ENCODE assay signal across 1 cellular context in the genomic region with DNA sequence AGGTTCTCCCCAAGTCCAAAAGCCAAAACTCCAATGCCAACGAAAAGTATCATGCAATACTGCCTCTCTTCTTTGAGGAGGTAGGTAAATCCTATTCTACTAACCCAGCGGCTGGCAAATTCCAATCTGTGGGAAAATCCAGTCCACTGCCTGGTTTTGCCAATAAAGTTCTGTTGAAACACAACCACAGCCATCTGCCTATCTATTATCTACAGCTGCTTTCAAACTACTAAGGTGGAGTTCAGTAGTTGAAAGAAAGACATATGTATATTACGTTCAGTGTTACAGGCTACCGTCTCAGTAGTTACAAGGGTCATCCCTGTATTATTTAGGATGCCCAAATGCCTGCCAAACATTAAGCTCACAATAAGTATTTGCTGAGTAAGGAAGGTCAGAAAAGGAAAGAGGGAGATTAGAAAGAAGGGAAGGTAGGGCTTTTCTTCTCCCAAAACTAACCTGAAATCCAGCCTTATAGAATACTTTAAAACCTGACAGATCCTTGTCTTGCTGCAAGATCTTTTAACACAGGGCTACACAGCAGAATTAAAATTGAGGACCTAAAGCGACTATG.
TF ChIP-seq lines count a peak whose summit lies in the region.

No MANE protein-coding gene starts in this region.

TF ChIP-seq in IMR-90, 13 proteins besides CTCF, POLR2A, EP300 and RAD21:
- no peak for TF ChIP-seq CEBPB (IDR thresholded peaks at IDR 0.05; ENCODE audit: low read depth, low read length)
- no peak for TF ChIP-seq RFX5 (IDR thresholded peaks at IDR 0.05; ENCODE audit: low read depth, low read length)
- no peak for TF ChIP-seq MXI1 (IDR thresholded peaks at IDR 0.05; ENCODE audit: borderline replicate concordance, low read depth, low read length)
- no peak for TF ChIP-seq MAFK (IDR thresholded peaks at IDR 0.05; ENCODE audit: low read depth, low read length)
- no peak for TF ChIP-seq MAZ (IDR thresholded peaks at IDR 0.05; ENCODE audit: borderline replicate concordance, low read depth, low read length)
- no peak for TF ChIP-seq BHLHE40 (IDR thresholded peaks at IDR 0.05; ENCODE audit: low read depth, low read length)
- TF ChIP-seq NFE2L2 (IDR thresholded peaks at IDR 0.05; ENCODE audit: low read depth, low read length) = no peak
- TF ChIP-seq RCOR1 (IDR thresholded peaks at IDR 0.05; ENCODE audit: insufficient replicate concordance, low read length) = no peak
- TF ChIP-seq FOS (IDR thresholded peaks at IDR 0.05; ENCODE audit: low read depth, low read length) = no peak
- TF ChIP-seq CHD1 (IDR thresholded peaks at IDR 0.05; ENCODE audit: low read depth, low read length) = no peak
- no peak for TF ChIP-seq SMC3 (IDR thresholded peaks at IDR 0.05; ENCODE audit: low read depth, low read length)
TF ChIP-seq in IMR-90: peak in this region for 0.
